7 cellular contexts compared by ENCODE assay signal in the genomic region with DNA sequence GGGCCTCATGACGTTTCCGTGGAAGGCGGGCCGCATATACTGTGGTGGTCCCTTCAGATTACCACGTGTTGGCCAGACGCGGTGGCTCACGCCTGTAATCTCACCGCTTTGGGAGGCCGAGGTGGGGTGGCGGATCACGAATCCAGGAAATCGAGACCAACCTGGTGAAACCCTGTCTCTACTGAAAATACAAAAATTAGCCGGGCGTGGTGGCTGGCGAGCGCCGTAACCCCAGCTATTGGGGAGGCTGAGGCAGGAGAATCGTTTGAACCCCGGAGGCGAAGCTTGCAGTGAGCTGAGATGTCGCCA. TPM values are rescaled to one million over a fixed set of nuclear protein-coding genes. Genes with fewer than 3 reads are reported as not detected.
DNase-seq lines count a peak whose midpoint lies in the region; ATAC-seq and TF ChIP-seq lines count a peak whose summit lies in the region.

No MANE protein-coding gene starts in this region.

- ATAC-seq in HG03135 (IDR thresholded peaks at IDR 0.05; ENCODE audit: unreplicated experiment) = peak; percentile 21

- no peaks in the 10 kb centered on the region for H3K36me3 ChIP-seq in stomach

- H3K4me1 Mint-ChIP-seq in activated naive CD8-positive, alpha-beta T cell treated with anti-CD3 and anti-CD28 coated beads for 36 hours = peaks cover 7% of the 10 kb centered on the region
- H3K4me1 Mint-ChIP-seq in immature natural killer cell = peaks cover 8 to 10% of the 10 kb centered on the region in 2 donors

- no peak for DNase-seq in activated naive CD8-positive, alpha-beta T cell treated with anti-CD3 and anti-CD28 coated beads for 36 hours
- no peak for DNase-seq in immature natural killer cell
- DNase-seq in stomach = no peak
- DNase-seq in NCI-H1694 (lab: John Stamatoyannopoulos, UW) = no peak
- DNase-seq in LoVo (ENCODE audit: low spot score) = no peak
- DNase-seq in COR-L47 (lab: John Stamatoyannopoulos, UW) = no peak

- WGBS in stomach, 5 donors = 63 to 97% (median 69%) methylated on average over 10 to 22 of the region's 22 CpGs

- no peak for TF ChIP-seq POLR2A in stomach (IDR thresholded peaks at IDR 0.05)

- H3K9me3 ChIP-seq in stomach = no peaks in the 10 kb centered on the region

- peaks cover 13% of the 10 kb centered on the region for H3K27me3 Mint-ChIP-seq in activated naive CD8-positive, alpha-beta T cell treated with anti-CD3 and anti-CD28 coated beads for 36 hours
- H3K27me3 Mint-ChIP-seq in immature natural killer cell (ENCODE audit: low read depth in 3 of 3) = peaks cover 3 to 10% (median 3%) of the 10 kb centered on the region in 3 donors

- TF ChIP-seq EP300 in stomach (IDR thresholded peaks at IDR 0.05) = no peak

- no peaks in the 10 kb centered on the region for H3K27me3 ChIP-seq in stomach

- H3K27ac Mint-ChIP-seq in activated naive CD8-positive, alpha-beta T cell treated with anti-CD3 and anti-CD28 coated beads for 36 hours = peak overlapping the region; percentile 72
- H3K27ac Mint-ChIP-seq in immature natural killer cell = peak overlapping the region; percentile 74 to 93 (median 88)

- intact Hi-C loops in stomach (cut with DNase I; ENCODE audit: low total_unique reads) = no loop called here

- peak overlapping the region; percentile 75 for H3K4me3 Mint-ChIP-seq in activated naive CD8-positive, alpha-beta T cell treated with anti-CD3 and anti-CD28 coated beads for 36 hours
- H3K4me3 Mint-ChIP-seq in immature natural killer cell = peak overlapping the region; percentile 83 to 88 (median 87)

- H3K4me3 ChIP-seq in stomach = peak overlapping the region; percentile 72 to 95 (median 88)

- TF ChIP-seq CTCF in stomach (IDR thresholded peaks at IDR 0.05) = no peak

- H3K4me1 ChIP-seq in stomach = peaks cover 13 to 35% (median 20%) of the 10 kb centered on the region in 4 donors

- H3K27ac ChIP-seq in stomach = peak overlapping the region; percentile 91 to 98 (median 95)

- H3K9me3 Mint-ChIP-seq in activated naive CD8-positive, alpha-beta T cell treated with anti-CD3 and anti-CD28 coated beads for 36 hours = no peaks in the 10 kb centered on the region
- no peaks in the 10 kb centered on the region for H3K9me3 Mint-ChIP-seq in immature natural killer cell

- no peaks in the 10 kb centered on the region for H3K36me3 Mint-ChIP-seq in activated naive CD8-positive, alpha-beta T cell treated with anti-CD3 and anti-CD28 coated beads for 36 hours
- no peaks in the 10 kb centered on the region for H3K36me3 Mint-ChIP-seq in immature natural killer cell

RNA-seq across cellular contexts. Expression of gene DENND6B, which starts 0.9 kb away (rescaled TPM):
- total RNA-seq in activated naive CD8-positive, alpha-beta T cell treated with anti-CD3 and anti-CD28 coated beads for 36 hours = 1 to 10 TPM; 4.2 to 4.7 TPM
- polyA plus RNA-seq in immature natural killer cell = under 1 TPM in 2 of 3 donors, not detected in 1; 0.23 to 0.34 TPM
- 10 to 100 TPM in 2 of 5 donors, 1 to 10 TPM in 3; 2.2 to 13.4 (median 2.5) TPM for total RNA-seq in stomach
- 1 to 10 TPM; 2.0 to 7.6 (median 5.5) TPM for polyA plus RNA-seq in stomach

RNA-seq across cellular contexts. Expression of gene PPP6R2, which starts 15.5 kb away (rescaled TPM):
- total RNA-seq in activated naive CD8-positive, alpha-beta T cell treated with anti-CD3 and anti-CD28 coated beads for 36 hours = 10 to 100 TPM; 38.3 to 41.2 TPM
- 10 to 100 TPM; 13.5 to 43.5 (median 19.6) TPM for polyA plus RNA-seq in immature natural killer cell
- 100 to 1,000 TPM in 3 of 5 donors, 10 to 100 TPM in 2; 54.9 to 243 (median 151) TPM for total RNA-seq in stomach
- polyA plus RNA-seq in stomach = 10 to 100 TPM; 24.4 to 36.5 (median 28.7) TPM

RNA-seq across cellular contexts. Expression of gene PLXNB2, which starts 20.2 kb away (rescaled TPM):
- total RNA-seq in activated naive CD8-positive, alpha-beta T cell treated with anti-CD3 and anti-CD28 coated beads for 36 hours = 10 to 100 TPM; 16.1 to 16.8 TPM
- polyA plus RNA-seq in immature natural killer cell (1 to 10 TPM in 2 of 3 donors, not detected in 1; 1.1 to 1.6 TPM), stomach (100 to 1,000 TPM in 2 of 3 donors, 10 to 100 TPM in 1; 50.3 to 197 (median 147) TPM)
- 100 to 1,000 TPM; 105 to 648 (median 400) TPM for total RNA-seq in stomach

RNA-seq across cellular contexts. Expression of gene MAPK11, which starts 57.5 kb away (rescaled TPM):
- total RNA-seq in activated naive CD8-positive, alpha-beta T cell treated with anti-CD3 and anti-CD28 coated beads for 36 hours = 1 to 10 TPM; 3.2 to 3.3 TPM
- polyA plus RNA-seq in immature natural killer cell (under 1 TPM in 2 of 3 donors, not detected in 1; 0.12 to 0.22 TPM), stomach (10 to 100 TPM in 2 of 3 donors, 1 to 10 TPM in 1; 8.5 to 13.6 (median 12.3) TPM)
- total RNA-seq in stomach = 10 to 100 TPM in 1 of 5 donors, 1 to 10 TPM in 2, under 1 TPM in 1, not detected in 1; 0.29 to 10.1 (median 5.7) TPM

Comparison
In these comparisons a context has a peak if more than half of its experiments do, and no peak if none do; other contexts are left out.
1. RNA of gene PLXNB2, which starts 20.2 kb away (total RNA-seq): 105 to 648 TPM in stomach; 16.1 to 16.8 TPM in activated naive CD8-positive, alpha-beta T cell treated with anti-CD3 and anti-CD28 coated beads for 36 hours; every median in the first group is over 4 times any median in the second.